In the genomic region with DNA sequence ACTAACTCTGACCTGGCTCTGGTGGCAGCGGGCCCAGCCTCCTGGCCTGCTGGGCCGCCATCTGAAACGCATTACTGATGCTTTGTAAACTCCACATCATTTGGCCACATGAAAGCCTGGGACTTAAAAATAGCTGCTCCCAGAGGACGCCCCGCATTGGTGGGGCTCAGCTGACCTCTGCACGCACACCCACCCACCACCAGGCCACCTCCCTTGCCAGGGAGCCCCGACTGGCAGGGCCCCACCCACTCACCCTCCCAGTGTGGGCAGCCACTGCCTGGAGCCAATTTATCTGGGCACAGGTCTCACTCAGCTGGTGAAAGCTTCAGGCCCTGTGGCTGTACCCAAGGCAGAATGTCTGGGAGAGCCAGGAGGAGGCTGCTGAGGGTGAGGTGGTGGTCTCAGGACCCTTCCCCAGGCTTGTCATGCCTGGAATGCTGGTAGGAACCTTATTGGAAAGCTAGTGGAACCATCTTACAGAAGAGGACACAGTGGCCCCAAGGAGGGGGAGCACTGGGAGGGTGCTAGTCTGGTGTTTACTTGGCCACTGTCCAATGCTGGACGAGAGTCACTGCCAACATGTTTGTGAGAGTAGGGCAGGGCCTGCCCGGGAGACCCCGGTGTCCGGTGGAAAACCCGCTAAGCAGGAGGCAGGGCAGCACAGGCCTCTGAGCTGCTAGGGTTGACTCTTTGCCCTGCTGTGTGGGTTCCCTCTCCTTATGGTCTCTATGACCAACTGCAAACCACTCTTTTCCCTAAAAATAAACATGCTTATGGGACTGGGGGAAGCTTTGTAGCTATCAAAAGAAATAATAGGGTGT, we compare ENCODE assay signal across 8 cellular contexts. TPM values are rescaled to one million over a fixed set of nuclear protein-coding genes. Genes with fewer than 3 reads are reported as not detected.
DNase-seq lines count a peak whose midpoint lies in the region; ATAC-seq and TF ChIP-seq lines count a peak whose summit lies in the region.

No MANE protein-coding gene starts in this region.

- H3K79me2 ChIP-seq in PC-3 (ENCODE audit: low read length): no peaks in the 10 kb centered on the region

- H4K20me1 ChIP-seq in PC-3 (ENCODE audit: low read length): no peaks in the 10 kb centered on the region

- H3K4me2 ChIP-seq in PC-3 (ENCODE audit: low read length): peak overlapping the region; percentile 62

- H3K4me1 ChIP-seq in BE2C (peaks cover 22% of the 10 kb centered on the region), PC-3 (ENCODE audit: insufficient read depth, low read length) (peaks cover 29% of the 10 kb centered on the region)

- DNase-seq in BE2C (peak; percentile 50), PC-3 (peak; percentile 91), dermis microvascular lymphatic vessel endothelial cell (ENCODE audit: low read depth in 2 of 2) (peak; percentile 20 to 57), neural crest cell (ENCODE audit: low read depth, low spot score) (no peak), ecto neural progenitor cell (ENCODE audit: low spot score) (no peak), COLO668 (lab: John Stamatoyannopoulos, UW; ENCODE audit: unreplicated experiment) (no peak), retina (no peak)
- DNase-seq in activated CD4-positive, CD25-positive, alpha-beta regulatory T cell treated with anti-CD3 and anti-CD28 coated beads, Interleukin-2, amount 50 U/mL, for 72 hours: no peak

- H3K9me3 Mint-ChIP-seq in neural crest cell: no peaks in the 10 kb centered on the region

- intact Hi-C loops in PC-3 (cut with micrococcal nuclease): no loop called here

- peak overlapping the region; percentile 100 for H3K27ac ChIP-seq in PC-3 (ENCODE audit: low read length)

- H3K4me3 Mint-ChIP-seq in neural crest cell: peak overlapping the region; percentile 41

- TF ChIP-seq CTCF in BE2C (IDR thresholded peaks at IDR 0.05; ENCODE audit: low read depth, low read length) (no peak), PC-3 (conservative IDR thresholded peaks at IDR 0.05; ENCODE audit: low read depth, low read length) (no peak), neural crest cell (conservative IDR thresholded peaks at IDR 0.05) (no peak)

- no peaks in the 10 kb centered on the region for H3K27me3 Mint-ChIP-seq in neural crest cell (ENCODE audit: low read depth)

- H3K4me1 Mint-ChIP-seq in neural crest cell: peaks cover 6% of the 10 kb centered on the region

- H3K9me2 ChIP-seq in PC-3 (replicated peaks; ENCODE audit: low read length): no peaks in the 10 kb centered on the region

- no peaks in the 10 kb centered on the region for H3K36me3 Mint-ChIP-seq in neural crest cell (ENCODE audit: low read depth)

- no peak overlapping the region for H2AFZ ChIP-seq in PC-3 (ENCODE audit: low read length)

- peak overlapping the region; percentile 75 for H3K9ac ChIP-seq in PC-3 (ENCODE audit: low read length)

- ATAC-seq in PC-3: peak; percentile 82

- no TSS peak for BruUV-seq in PC-3 (replicated peaks; lab: Mats Ljungman, UMichigan)

- H3K9me3 ChIP-seq in BE2C: no peaks in the 10 kb centered on the region
- no peaks in the 10 kb centered on the region for H3K9me3 ChIP-seq in PC-3 (ENCODE audit: low read length)

- peaks cover 11% of the 10 kb centered on the region for H3K36me3 ChIP-seq in BE2C
- no peaks in the 10 kb centered on the region for H3K36me3 ChIP-seq in PC-3 (ENCODE audit: low read depth, low read length)

- H3K27ac Mint-ChIP-seq in neural crest cell (ENCODE audit: unreplicated experiment): no peak overlapping the region

- H3K27me3 ChIP-seq in BE2C (no peaks in the 10 kb centered on the region), PC-3 (ENCODE audit: low read length) (no peaks in the 10 kb centered on the region)

- peaks cover 5% of the 10 kb centered on the region for H3F3A ChIP-seq in PC-3 (ENCODE audit: low read length, unreplicated experiment)

- CTCF ChIA-PET in PC-3 (lab: Charles Lee): interaction anchor here (0.8 to 1.9 kb wide), 3 partner anchors 16 to 86 kb away, joined by 3 to 7 read pairs (median 3); no protein-coding TSS in a partner anchor

- H3K4me3 ChIP-seq in BE2C (ENCODE audit: low read depth, low read length) (no peak overlapping the region), PC-3 (ENCODE audit: low read length) (peak overlapping the region; percentile 7; the same call in 1 of the 2 replicates)

- POLR2A ChIA-PET in PC-3 (lab: Charles Lee; ENCODE audit: unreplicated experiment): no interaction called here

RNA-seq across cellular contexts. Expression of a gene that starts 10.9 kb away (rescaled TPM):
- 3.1 TPM for polyA plus RNA-seq in BE2C (2012; ENCODE audit: insufficient read depth, insufficient read length, low read depth)
- 3.9 and 7.0 TPM in 2 replicates for total RNA-seq in PC-3 (2014; rRNA removed)
- 0.13 and 0.25 TPM in 2 replicates for total RNA-seq in dermis microvascular lymphatic vessel endothelial cell
- total RNA-seq in neural crest cell: 18.0 and 19.3 TPM in 2 replicates

RNA-seq across cellular contexts. Expression of a gene that starts 51.3 kb away (rescaled TPM):
- polyA plus RNA-seq in BE2C (2012; ENCODE audit: insufficient read depth, insufficient read length, low read depth): 482 TPM
- total RNA-seq in PC-3 (2014; rRNA removed) (197 and 220 TPM in 2 replicates), dermis microvascular lymphatic vessel endothelial cell (134 and 173 TPM in 2 replicates), neural crest cell (329 and 340 TPM in 2 replicates)

Comparison
In these comparisons a context has a peak if more than half of its experiments do, and no peak if none do; other contexts are left out.
1. DNase-seq: peak in BE2C (single experiment), PC-3 (single experiment) and dermis microvascular lymphatic vessel endothelial cell (2 of 2); none in neural crest cell (single experiment), ecto neural progenitor cell (single experiment), COLO668 (single experiment), activated CD4-positive, CD25-positive, alpha-beta regulatory T cell treated with anti-CD3 and anti-CD28 coated beads, Interleukin-2, amount 50 U/mL, for 72 hours (single experiment) and retina (single experiment).